In genomic region chr22:41204992-41205900, GRCh38 we compare ENCODE assay signal across 8 cellular contexts. TPM values are rescaled to one million over a fixed set of nuclear protein-coding genes. Genes with fewer than 3 reads are reported as not detected.
DNase-seq lines count a peak whose midpoint lies in the region; ATAC-seq and TF ChIP-seq lines count a peak whose summit lies in the region.

L3MBTL2 (plus strand) TSS chr22:41205312; CDS start chr22:41205363, 51 bp downstream.

- peaks cover 7% of the 10 kb centered on the region; the same call in 1 of the 2 replicates for H3K36me3 Mint-ChIP-seq in WTC11

- H3K27ac Mint-ChIP-seq in WTC11: peak within 1 kb of the TSS; percentile 100

- no peaks in the 10 kb centered on the region for H3F3A ChIP-seq in smooth muscle cell (ENCODE audit: low read depth)

- H3K27me3 ChIP-seq in AG04450 (ENCODE audit: control insufficient read depth, insufficient read depth, low read length) (peaks cover 4% of the 10 kb centered on the region), smooth muscle cell (ENCODE audit: low read depth) (no peaks in the 10 kb centered on the region)

- H3K4me1 Mint-ChIP-seq in WTC11: peaks cover 14% of the 10 kb centered on the region

- 4% methylated on average over 47 of the region's 47 CpGs for WGBS in smooth muscle cell (ENCODE audit: low lambda C conversion rate)

- CTCF ChIA-PET in AG04450 (lab: Charles Lee) (no interaction called here), WTC11 (lab: Charles Lee) (no interaction called here)

- POLR2A ChIA-PET in AG04450 (lab: Yijun Ruan, JAX) (no interaction called here), WTC11 (lab: Charles Lee) (no interaction called here)

- H2AFZ ChIP-seq in smooth muscle cell (ENCODE audit: low read depth): peak within 1 kb of the TSS; percentile 83

- peak within 1 kb of the TSS; percentile 96 for H3K4me3 Mint-ChIP-seq in WTC11

- H3K4me3 ChIP-seq in AG04450 (ENCODE audit: low read depth, low read length) (peak within 1 kb of the TSS; percentile 99), cardiac fibroblast (replicated peaks in 1 of 2; ENCODE audit: low read depth in 2 of 2, low read length in 2 of 2) (peak within 1 kb of the TSS; percentile 79 to 90), smooth muscle cell (peak within 1 kb of the TSS; percentile 64)

- H3K79me2 ChIP-seq in smooth muscle cell (ENCODE audit: low read depth): peaks cover 21% of the 10 kb centered on the region

- H3K9me3 Mint-ChIP-seq in WTC11: no peaks in the 10 kb centered on the region

- H3K9ac ChIP-seq in smooth muscle cell (ENCODE audit: low read depth): peak within 1 kb of the TSS; percentile 85

- H3K36me3 ChIP-seq in smooth muscle cell (ENCODE audit: low read depth): no peaks in the 10 kb centered on the region

- ATAC-seq in GM18909 (IDR thresholded peaks at IDR 0.05; ENCODE audit: poor library complexity, unreplicated experiment) (peak; percentile 95), HG03175 (IDR thresholded peaks at IDR 0.05; ENCODE audit: unreplicated experiment) (peak; percentile 97), WTC11 (peak; percentile 100)

- H3K4me1 ChIP-seq in smooth muscle cell (ENCODE audit: low read depth): no peaks in the 10 kb centered on the region

- H3K27ac ChIP-seq in AG04450 (ENCODE audit: low read depth, low read length) (no peak within 1 kb of the TSS), smooth muscle cell (ENCODE audit: low read depth) (peak within 1 kb of the TSS; percentile 75)

- H3K9me3 ChIP-seq in AG04450 (ENCODE audit: control insufficient read depth, insufficient read depth, low read length) (no peaks in the 10 kb centered on the region), smooth muscle cell (replicated peaks; ENCODE audit: low read depth) (no peaks in the 10 kb centered on the region)

- H3K4me2 ChIP-seq in smooth muscle cell: peak within 1 kb of the TSS; percentile 84

- TF ChIP-seq CTCF in AG04450 (IDR thresholded peaks at IDR 0.05; ENCODE audit: low read depth, low read length) (no peak), WTC11 (IDR thresholded peaks at IDR 0.05) (no peak), cardiac fibroblast (IDR thresholded peaks at IDR 0.05; ENCODE audit: low read depth, low read length) (no peak), smooth muscle cell (IDR thresholded peaks at IDR 0.05; ENCODE audit: borderline replicate concordance, insufficient read depth, poor library complexity, severe bottlenecking) (no peak)

- peak; percentile 82 for DNase-seq in AG04450 (ENCODE audit: low read depth, low spot score)
- peak; percentile 87 for DNase-seq in NCI-H226
- DNase-seq in WTC11 (ENCODE audit: low spot score): peak; percentile 100
- peak; percentile 95 to 96 for DNase-seq in cardiac fibroblast (ENCODE audit: low read depth in 2 of 2)
- peak; percentile 100 for DNase-seq in iPS-NIHi7 (ENCODE audit: extremely low spot score)
- peak; percentile 80 for DNase-seq in smooth muscle cell (lab: John Stamatoyannopoulos, UW; ENCODE audit: unreplicated experiment)

- no peaks in the 10 kb centered on the region for H4K20me1 ChIP-seq in smooth muscle cell (ENCODE audit: low read depth)

- peaks cover 22% of the 10 kb centered on the region for H3K27me3 Mint-ChIP-seq in WTC11 (ENCODE audit: low read depth)

TF ChIP-seq in WTC11, 78 proteins besides CTCF, POLR2A, EP300 and RAD21 (continues in another document):
- TF ChIP-seq FOXK1 (CRISPR knock-in tag; IDR thresholded peaks at IDR 0.05) (peak; percentile 71; the same call in 1 of the 2 replicates), ZNF671 (CRISPR knock-in tag; IDR thresholded peaks at IDR 0.05) (no peak), E2F1 (CRISPR knock-in tag; IDR thresholded peaks at IDR 0.05) (no peak), ARID4B (CRISPR knock-in tag; IDR thresholded peaks at IDR 0.05; ENCODE audit: borderline replicate concordance) (peak; percentile 90; the same call in 1 of the 2 replicates), ATF1 (CRISPR knock-in tag; IDR thresholded peaks at IDR 0.05) (no peak), ZSCAN18 (CRISPR knock-in tag; IDR thresholded peaks at IDR 0.05) (no peak), CDX4 (CRISPR knock-in tag; IDR thresholded peaks at IDR 0.05; ENCODE audit: borderline replicate concordance) (no peak), MXD4 (CRISPR knock-in tag; IDR thresholded peaks at IDR 0.05; ENCODE audit: borderline replicate concordance) (no peak), ZNF416 (CRISPR knock-in tag; IDR thresholded peaks at IDR 0.05) (no peak), TCF7 (CRISPR knock-in tag; IDR thresholded peaks at IDR 0.05; ENCODE audit: low read depth) (no peak), ZNF219 (CRISPR knock-in tag; IDR thresholded peaks at IDR 0.05; ENCODE audit: borderline replicate concordance) (no peak), ZNF317 (CRISPR knock-in tag; IDR thresholded peaks at IDR 0.05; ENCODE audit: borderline replicate concordance, low read depth) (no peak), PRRX2 (CRISPR knock-in tag; IDR thresholded peaks at IDR 0.05) (no peak), NFATC4 (CRISPR knock-in tag; IDR thresholded peaks at IDR 0.05) (no peak), TEAD1 (CRISPR knock-in tag; IDR thresholded peaks at IDR 0.05) (no peak), MYBL2 (CRISPR knock-in tag; IDR thresholded peaks at IDR 0.05) (no peak), ZMAT4 (CRISPR knock-in tag; IDR thresholded peaks at IDR 0.05) (no peak), CREM (CRISPR knock-in tag; IDR thresholded peaks at IDR 0.05) (0 out of 2 replicates have a peak, but pooled peaks have one; percentile 31), SMAD4 (CRISPR knock-in tag; IDR thresholded peaks at IDR 0.05) (no peak), FOXP1 (CRISPR knock-in tag; IDR thresholded peaks at IDR 0.05; ENCODE audit: borderline replicate concordance) (no peak), TEAD4 (CRISPR knock-in tag; IDR thresholded peaks at IDR 0.05) (no peak)

RNA-seq across cellular contexts. Expression of gene L3MBTL2, which starts in this region (rescaled TPM):
- polyA plus RNA-seq in AG04450 (2011; rRNA removed) (19.1 and 19.8 TPM in 2 replicates), smooth muscle cell (15.5 TPM in 2 replicates)
- 27.1 and 31.4 TPM in 2 replicates for polyA minus RNA-seq in AG04450 (2011; rRNA and poly(A)+ RNA removed)
- total RNA-seq in WTC11 (2021) (25.2 to 28.0 TPM (median 25.6 TPM) in 3 replicates), smooth muscle cell (10.7 and 11.2 TPM in 2 replicates)
